ENCODE assay signal across 21 cellular contexts in the genomic region with DNA sequence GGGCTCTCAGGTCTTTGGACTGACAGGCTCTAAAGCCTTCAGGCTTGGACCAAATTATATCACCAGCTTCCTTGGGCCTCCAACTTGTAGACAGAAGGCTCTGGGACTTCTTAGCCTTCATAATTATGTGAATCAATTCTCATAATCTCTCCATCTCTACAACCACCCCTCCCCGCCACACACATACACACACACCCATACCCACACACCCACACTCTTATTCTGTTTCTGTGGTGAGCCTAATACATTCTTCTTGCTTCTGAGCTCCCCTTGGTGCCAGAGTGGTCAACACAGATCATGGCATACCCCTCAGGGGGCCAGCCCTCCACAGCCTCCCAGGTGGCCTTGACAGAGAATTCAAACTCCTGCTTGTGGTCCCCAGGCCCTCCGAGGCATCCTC. TPM values are rescaled to one million over a fixed set of nuclear protein-coding genes. Genes with fewer than 3 reads are reported as not detected.
"Had no signal": no experiment of that assay in that cellular context is flagged by ENCODE, and none has a peak within 500 bp of the region (broad histone marks: within the 10 kb centered on the region; RNA-seq: fewer than 3 reads in every experiment).

No MANE protein-coding gene starts in this region.

- H3K27ac ChIP-seq: body of pancreas, cardiac muscle cell, thyroid gland, upper lobe of right lung had no signal

- H3K4me3 ChIP-seq: body of pancreas, cardiac muscle cell, thyroid gland, upper lobe of right lung had no signal

- H3K36me3 ChIP-seq: cardiac muscle cell, thyroid gland, upper lobe of right lung had no signal

- ATAC-seq: body of pancreas, left colon, SK-N-SH treated with all-trans-retinoic acid at 6 μM for 48 hours, upper lobe of right lung, WTC11 had no signal

- H3K9me3 Mint-ChIP-seq: activated T-cell treated with anti-CD3 and anti-CD28 coated beads, Interleukin-2, amount 50 U/mL, for 24 hours; memory B cell; neural crest cell; stimulated activated naive CD8-positive, alpha-beta T cell treated with anti-CD3 and anti-CD28 coated beads, Interleukin-15, Interleukin-2, amounts not matched to agents 100 ng/mL and 50 ng/mL, for 24 hours had no signal

- H3K4me1 ChIP-seq: thyroid gland, upper lobe of right lung had no signal

- H3K9me3 ChIP-seq: body of pancreas, thyroid gland, upper lobe of right lung had no signal

- DNase-seq: activated CD4-positive, alpha-beta T cell treated with anti-CD3 and anti-CD28 coated beads for 4 hours; activated naive CD4-positive, alpha-beta T cell treated with anti-CD3 and anti-CD28 coated beads, Interleukin-2, amount 50 U/mL, for 16 hours; activated T-cell treated with anti-CD3 and anti-CD28 coated beads, Interleukin-2, amount 50 U/mL, for 24 hours; anterior cingulate cortex; body of pancreas; left colon; retina; stimulated activated CD4-positive, alpha-beta T cell treated with anti-CD3 and anti-CD28 coated beads, Interleukin-4, amount 100 ng/mL, for 1 hour; substantia nigra; T1000; thyroid gland; upper lobe of right lung had no signal

- H3K27ac Mint-ChIP-seq: activated T-cell treated with anti-CD3 and anti-CD28 coated beads, Interleukin-2, amount 50 U/mL, for 24 hours; memory B cell; progenitor cell of endocrine pancreas; stimulated activated naive CD8-positive, alpha-beta T cell treated with anti-CD3 and anti-CD28 coated beads, Interleukin-15, Interleukin-2, amounts not matched to agents 100 ng/mL and 50 ng/mL, for 24 hours; WTC11 had no signal

- H3K4me3 Mint-ChIP-seq: activated T-cell treated with anti-CD3 and anti-CD28 coated beads, Interleukin-2, amount 50 U/mL, for 24 hours; memory B cell; neural crest cell; stimulated activated naive CD8-positive, alpha-beta T cell treated with anti-CD3 and anti-CD28 coated beads, Interleukin-15, Interleukin-2, amounts not matched to agents 100 ng/mL and 50 ng/mL, for 24 hours; WTC11 had no signal

- H3K27me3 Mint-ChIP-seq: activated T-cell treated with anti-CD3 and anti-CD28 coated beads, Interleukin-2, amount 50 U/mL, for 24 hours; memory B cell; progenitor cell of endocrine pancreas; stimulated activated naive CD8-positive, alpha-beta T cell treated with anti-CD3 and anti-CD28 coated beads, Interleukin-15, Interleukin-2, amounts not matched to agents 100 ng/mL and 50 ng/mL, for 24 hours had no signal

- H3K27me3 ChIP-seq: body of pancreas, thyroid gland, upper lobe of right lung had no signal

RNA-seq across cellular contexts. Expression of gene NUP210, which starts 5.6 kb away (rescaled TPM):
- total RNA-seq: fibroblast of villous mesenchyme, myocyte had no signal
